ENCODE assay signal across 8 cellular contexts in the genomic region with DNA sequence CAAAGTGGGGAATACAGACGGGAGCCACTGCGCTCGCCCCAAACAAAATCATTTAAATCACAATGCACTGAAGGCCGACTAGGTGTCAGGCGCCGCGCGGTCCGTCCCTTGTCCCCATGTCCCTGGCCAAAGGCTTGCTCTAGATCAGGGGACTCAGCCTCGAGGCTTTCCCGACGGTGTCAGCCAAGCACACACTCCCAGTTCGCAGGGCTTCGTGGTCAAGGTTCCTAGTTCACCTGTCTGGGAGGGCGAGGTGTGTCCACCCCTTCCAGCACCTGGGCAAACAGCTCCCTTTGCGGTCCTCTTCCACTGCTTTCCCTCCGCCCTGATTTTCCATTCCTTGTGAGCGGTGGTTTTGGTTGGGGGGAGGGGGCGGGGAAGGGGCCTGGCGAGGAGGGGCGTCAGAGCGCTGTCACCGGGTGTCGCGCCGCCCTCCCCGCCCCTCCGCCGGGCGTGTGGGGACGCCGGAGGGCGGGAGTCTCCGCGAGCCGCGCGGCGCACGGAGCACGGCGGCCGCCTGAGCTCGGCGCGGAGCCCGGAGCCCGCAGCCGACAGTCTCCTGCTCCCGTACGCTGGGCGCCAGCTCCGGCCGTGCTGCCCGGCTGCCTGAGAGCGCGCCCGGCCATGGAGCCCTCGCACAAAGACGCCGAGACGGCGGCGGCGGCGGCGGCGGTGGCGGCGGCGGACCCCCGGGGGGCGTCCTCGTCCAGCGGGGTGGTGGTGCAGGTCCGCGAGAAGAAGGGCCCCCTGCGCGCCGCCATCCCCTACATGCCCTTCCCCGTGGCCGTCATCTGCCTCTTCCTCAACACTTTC. TPM values are rescaled to one million over a fixed set of nuclear protein-coding genes. Genes with fewer than 3 reads are reported as not detected.
DNase-seq lines count a peak whose midpoint lies in the region; ATAC-seq and TF ChIP-seq lines count a peak whose summit lies in the region.

A gene with protein sequence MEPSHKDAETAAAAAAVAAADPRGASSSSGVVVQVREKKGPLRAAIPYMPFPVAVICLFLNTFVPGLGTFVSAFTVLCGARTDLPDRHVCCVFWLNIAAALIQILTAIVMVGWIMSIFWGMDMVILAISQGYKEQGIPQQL (plus strand): TSS at position 484 of the 813 bp plus-strand sequence. CDS start 141 bp downstream, at position 625.

- 1 to 3% (median 1%) methylated on average over 46 to 82 of the region's 82 CpGs for WGBS in spleen, 5 donors

- H3K9me3 ChIP-seq in spleen: no peaks in the 10 kb centered on the region

- in situ Hi-C loops in astrocyte of the spinal cord (cut with HindIII; ENCODE audit: low sequenced_read_pairs): no loop called here

- H3K36me3 ChIP-seq in spleen: no peaks in the 10 kb centered on the region

- ATAC-seq in GM21619 (IDR thresholded peaks at IDR 0.05; ENCODE audit: unreplicated experiment): no peak

- H3K27ac ChIP-seq in spleen: no peak within 1 kb of the TSS

- peak; percentile 16 to 45 for DNase-seq in NCI-H524 (lab: John Stamatoyannopoulos, UW)
- DNase-seq in NCI-H524 treated with DMSO at 0.1 percent for 48 hours (lab: John Stamatoyannopoulos, UW): no peak
- DNase-seq in NCI-H69 (lab: John Stamatoyannopoulos, UW): peak; percentile 88
- DNase-seq in astrocyte of the spinal cord (ENCODE audit: low read depth, low spot score): no peak
- peak; percentile 70 for DNase-seq in iPS-NIHi7 (ENCODE audit: extremely low spot score)
- no peak for DNase-seq in spleen
- no peak for DNase-seq in DMS114 treated with DMSO at 0.1 percent for 48 hours (lab: John Stamatoyannopoulos, UW; ENCODE audit: unreplicated experiment)

- H3K4me3 ChIP-seq in astrocyte of the spinal cord (ENCODE audit: low read depth, low read length): peak within 1 kb of the TSS; percentile 10
- H3K4me3 ChIP-seq in spleen: peak within 1 kb of the TSS; percentile 8 to 75 (median 49)

- intact Hi-C loops in spleen (cut with DNase I; ENCODE audit: low total_unique reads): no loop called here

- peaks cover 0 to 68% (median 30%) of the 10 kb centered on the region in 7 donors for H3K27me3 ChIP-seq in spleen (replicated peaks in 1 of 7)

- TF ChIP-seq CTCF in astrocyte of the spinal cord (IDR thresholded peaks at IDR 0.05; ENCODE audit: low read depth, low read length): no peak
- TF ChIP-seq CTCF in spleen (IDR thresholded peaks at IDR 0.05 in 8 of 11, conservative IDR thresholded peaks at IDR 0.05 in 3 of 11): no peak

- TF ChIP-seq POLR2A in spleen (IDR thresholded peaks at IDR 0.05): no peak

- H3K4me1 ChIP-seq in spleen: peaks cover 14 to 42% (median 34%) of the 10 kb centered on the region in 6 donors

RNA-seq across cellular contexts. Expression of the gene that starts here (rescaled TPM):
- total RNA-seq in spleen: 1 to 10 TPM in 1 of 7 donors, under 1 TPM in 6; 0.22 to 2.8 (median 0.51) TPM
- under 1 TPM; 0.11 to 0.53 (median 0.45) TPM for polyA plus RNA-seq in spleen

Comparison
In these comparisons a context has a peak if more than half of its experiments do, and no peak if none do; other contexts are left out.
1. DNase-seq: peak in NCI-H524 (2 of 2), NCI-H69 (single experiment) and iPS-NIHi7 (single experiment); none in NCI-H524 treated with DMSO at 0.1 percent for 48 hours (single experiment), astrocyte of the spinal cord (single experiment), spleen (single experiment) and DMS114 treated with DMSO at 0.1 percent for 48 hours (single experiment).